Comparison of ENCODE assay signal across 21 cellular contexts in the genomic region with DNA sequence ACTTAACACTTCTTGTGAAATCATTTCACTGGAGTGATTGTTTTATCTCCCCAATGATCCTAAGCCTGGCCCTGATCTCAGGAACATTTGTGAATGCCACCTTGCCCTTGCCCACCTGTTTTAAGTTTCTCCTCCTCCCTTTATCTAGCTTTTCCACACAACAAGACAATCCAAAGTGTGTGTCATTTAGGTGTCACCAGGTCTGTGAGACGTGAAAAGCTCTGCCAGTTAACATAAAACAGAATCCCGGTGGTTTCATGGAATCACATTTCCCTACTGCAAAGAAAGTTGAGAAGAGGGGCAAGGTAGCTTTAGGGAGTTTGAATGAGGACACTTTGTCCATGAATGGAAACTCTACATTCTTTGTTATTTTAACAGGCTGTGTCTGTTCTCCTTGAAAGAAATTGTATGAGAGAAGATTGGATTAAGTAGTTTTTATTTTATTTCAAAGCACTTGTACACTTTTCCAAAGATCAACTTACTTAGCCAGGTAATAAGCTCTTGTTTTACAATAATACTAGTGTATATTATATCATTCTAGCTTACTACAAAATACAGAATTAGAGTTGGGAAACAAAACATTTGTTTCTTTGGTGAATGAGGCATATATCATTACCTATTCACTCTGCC.
"Had no signal": no experiment of that assay in that cellular context is flagged by ENCODE, and none has a peak within 500 bp of the region (broad histone marks: within the 10 kb centered on the region; RNA-seq: fewer than 3 reads in every experiment).

No MANE protein-coding gene starts in this region.

- H2AFZ ChIP-seq: hepatocyte had no signal

- H3K27me3 ChIP-seq: hepatocyte, ovary, right atrium auricular region, sigmoid colon, stomach, transverse colon had no signal

- H3K4me2 ChIP-seq: hepatocyte had no signal

- H3K36me3 ChIP-seq: ovary, right atrium auricular region, sigmoid colon, stomach, thoracic aorta, transverse colon had no signal

- H3K4me1 ChIP-seq: right atrium auricular region, sigmoid colon, stomach, transverse colon had no signal

- H3K4me3 ChIP-seq: dorsolateral prefrontal cortex, hepatocyte, mucosa of descending colon, ovary, right atrium auricular region, sigmoid colon, skin epidermis, stomach, thoracic aorta, transverse colon had no signal

- DNase-seq: cortex of kidney; dorsolateral prefrontal cortex; effector CD8-positive, alpha-beta T cell; foreskin melanocyte; head of caudate nucleus; left colon; mucosa of descending colon; naive thymus-derived CD8-positive, alpha-beta T cell; nucleus accumbens; ovary; sigmoid colon; stimulated activated CD4-positive, alpha-beta T cell treated with anti-CD3 and anti-CD28 coated beads, Interleukin-2, amount 100 ng/mL, for 24 hours; stimulated activated CD4-positive, alpha-beta T cell treated with anti-CD3 and anti-CD28 coated beads, Interleukin-4, amount 100 ng/mL, for 4 hours; stimulated activated naive B cell treated with anti-CD40 and anti-IgM and Interleukin-4, amounts not matched to agents 10 μg/mL and 1 μg/mL and 100 μg/mL, for 72 hours; stomach; substantia nigra; transverse colon had no signal

- H3K27ac ChIP-seq: dorsolateral prefrontal cortex, hepatocyte, ovary, right atrium auricular region, sigmoid colon, skin epidermis, stomach, thoracic aorta, transverse colon had no signal

- H3K9me3 ChIP-seq: mucosa of descending colon, ovary, right atrium auricular region, thoracic aorta, transverse colon had no signal

- H3K79me2 ChIP-seq: hepatocyte had no signal
